8 cellular contexts compared by ENCODE assay signal in genomic region chr14:24334431-24335271, GRCh38. TPM values are rescaled to one million over a fixed set of nuclear protein-coding genes. Genes with fewer than 3 reads are reported as not detected.
DNase-seq lines count a peak whose midpoint lies in the region; ATAC-seq and TF ChIP-seq lines count a peak whose summit lies in the region.

Gene ADCY4, minus strand, starts transcription at chr14:24335071. Its CDS starts 419 bp downstream, at chr14:24334652.

- peaks cover 30% of the 10 kb centered on the region for H3K27me3 Mint-ChIP-seq in activated T-cell treated with anti-CD3 and anti-CD28 coated beads, Interleukin-2, amount 50 U/mL, for 72 hours (ENCODE audit: low read depth)

- no peaks in the 10 kb centered on the region for H3K9me3 ChIP-seq in GM23248 (ENCODE audit: low read depth)
- H3K9me3 ChIP-seq in prostate gland: no peaks in the 10 kb centered on the region

- no peaks in the 10 kb centered on the region for H3K79me2 ChIP-seq in GM23248 (ENCODE audit: insufficient read depth)

- H3K4me1 Mint-ChIP-seq in activated T-cell treated with anti-CD3 and anti-CD28 coated beads, Interleukin-2, amount 50 U/mL, for 72 hours (ENCODE audit: low read depth): peaks cover 54% of the 10 kb centered on the region

- intact Hi-C loops in cardiac septum (cut with DNase I) (loop anchor here (2.0 kb wide), 1 partner anchor 32 kb away; no protein-coding TSS in a partner anchor), prostate gland (cut with DNase I) (no loop called here)

- in situ Hi-C loops in GM23248 (cut with MboI): loop anchor here (5.0 kb wide), 1 partner anchor 103 kb away; no protein-coding TSS in a partner anchor

- no peaks in the 10 kb centered on the region for H3K9me2 ChIP-seq in GM23248 (ENCODE audit: insufficient read depth)

- H3K27ac Mint-ChIP-seq in activated T-cell treated with anti-CD3 and anti-CD28 coated beads, Interleukin-2, amount 50 U/mL, for 72 hours: no peak within 1 kb of the TSS

- DNase-seq in GM23248: peak; percentile 50
- peak in 1 of 2 donors; percentile 42 for DNase-seq in activated T-cell treated with anti-CD3 and anti-CD28 coated beads, Interleukin-2, amount 50 U/mL, for 72 hours
- peak; percentile 84 for DNase-seq in cardiac septum (ENCODE audit: low spot score)
- DNase-seq in prostate gland (ENCODE audit: low spot score): no peak
- DNase-seq in hypothalamus (lab: John Stamatoyannopoulos, UW): no peak
- no peak for DNase-seq in amygdala (lab: John Stamatoyannopoulos, UW)
- no peak for DNase-seq in activated gamma-delta T cell treated with Interleukin-2 at 50 U/mL for 16 hours

- peak within 1 kb of the TSS; percentile 69 for H3K4me2 ChIP-seq in GM23248 (ENCODE audit: unreplicated experiment)

- H3K4me3 ChIP-seq in GM23248 (peak within 1 kb of the TSS; percentile 64), prostate gland (peak within 1 kb of the TSS; percentile 13 to 19)

- H3K36me3 Mint-ChIP-seq in activated T-cell treated with anti-CD3 and anti-CD28 coated beads, Interleukin-2, amount 50 U/mL, for 72 hours (ENCODE audit: insufficient read depth in 2 of 2): peaks cover 0 to 2% of the 10 kb centered on the region in 2 donors

- no peaks in the 10 kb centered on the region for H3F3A ChIP-seq in GM23248 (ENCODE audit: insufficient read depth)

- peak within 1 kb of the TSS; percentile 71 to 83 for H3K4me3 Mint-ChIP-seq in activated T-cell treated with anti-CD3 and anti-CD28 coated beads, Interleukin-2, amount 50 U/mL, for 72 hours

- H3K36me3 ChIP-seq in GM23248 (ENCODE audit: low read depth) (no peaks in the 10 kb centered on the region), prostate gland (no peaks in the 10 kb centered on the region)

- H2AFZ ChIP-seq in GM23248: peak within 1 kb of the TSS; percentile 52

- H3K4me1 ChIP-seq in GM23248 (ENCODE audit: insufficient read depth) (peaks cover 7% of the 10 kb centered on the region; the same call in 1 of the 2 replicates), prostate gland (replicated peaks) (peaks cover 5% of the 10 kb centered on the region)

- no peak for TF ChIP-seq CTCF in prostate gland (IDR thresholded peaks at IDR 0.05)

- H3K27me3 ChIP-seq in GM23248 (replicated peaks; ENCODE audit: insufficient read depth) (no peaks in the 10 kb centered on the region), prostate gland (replicated peaks; ENCODE audit: insufficient read depth) (peaks cover 3% of the 10 kb centered on the region)

- 0 out of 2 replicates have a peak within 1 kb of the TSS, but pooled peaks have one; percentile 6 for H3K9ac ChIP-seq in GM23248

- no peak for TF ChIP-seq POLR2A in prostate gland (IDR thresholded peaks at IDR 0.05)

- H3K9me3 Mint-ChIP-seq in activated T-cell treated with anti-CD3 and anti-CD28 coated beads, Interleukin-2, amount 50 U/mL, for 72 hours: no peaks in the 10 kb centered on the region

- H3K27ac ChIP-seq in GM23248: no peak within 1 kb of the TSS
- H3K27ac ChIP-seq in prostate gland: peak within 1 kb of the TSS; percentile 26 to 34

- ATAC-seq in activated T-cell treated with anti-CD3 and anti-CD28 coated beads, Interleukin-2, amount 50 U/mL, for 72 hours (replicated peaks in 1 of 2): peak in 1 of 2 donors; percentile 25
- ATAC-seq in HG02610 (IDR thresholded peaks at IDR 0.05; ENCODE audit: unreplicated experiment): no peak

- WGBS in GM23248 (ENCODE audit: low coverage in 1 of 2, low lambda C conversion rate in 2 of 2, missing lambda C conversion rate in 2 of 2), 2 experiments: 14 to 15% methylated on average over 26 to 54 of the region's 64 CpGs
- 6% methylated on average over 64 of the region's 64 CpGs for WGBS in prostate gland

- H4K20me1 ChIP-seq in GM23248 (ENCODE audit: insufficient read depth): no peaks in the 10 kb centered on the region

RNA-seq across cellular contexts. Expression of gene ADCY4, which starts in this region (rescaled TPM):
- total RNA-seq in GM23248 (2014; rRNA removed; shearing (Covaris generic)): 0.22 and 0.38 TPM in 2 replicates
- polyA plus RNA-seq in GM23248 (2016; fragmentation: Nextera tagmentation; extraction: Ambion mirVana): 0.20 and 0.38 TPM in 2 replicates
- 1 to 10 TPM; 4.6 to 6.9 TPM for total RNA-seq in activated T-cell treated with anti-CD3 and anti-CD28 coated beads, Interleukin-2, amount 50 U/mL, for 72 hours
- 71.9 TPM for total RNA-seq in cardiac septum
- total RNA-seq in prostate gland: 10 to 100 TPM; 19.4 to 28.7 TPM

Comparison
In these comparisons a context has a peak if more than half of its experiments do, and no peak if none do; other contexts are left out.
1. Peak in DNase-seq, H3K4me3 ChIP-seq, H3K9ac ChIP-seq and H3K4me2 ChIP-seq in GM23248; RNA of the gene not detected or under 1 TPM.